16 cellular contexts compared by ENCODE assay signal in genomic region chr6:167049275-167049674, GRCh38.
"Had no signal": no experiment of that assay in that cellular context is flagged by ENCODE, and none has a peak within 500 bp of the region (broad histone marks: within the 10 kb centered on the region; RNA-seq: fewer than 3 reads in every experiment).

No MANE protein-coding gene starts in this region.

- H3K4me3 Mint-ChIP-seq: activated B cell treated with CpG ODN at 0.5 μM for 24 hours; activated naive CD8-positive, alpha-beta T cell treated with anti-CD3 and anti-CD28 coated beads for 36 hours; brain; natural killer cell treated with Interleukin-12 subunit alpha and Interleukin-12 subunit beta and Interleukin-15 and Interleukin-18, amount 100 ng/mL, for 72 hours had no signal

- H3K36me3 Mint-ChIP-seq: natural killer cell treated with Interleukin-12 subunit alpha and Interleukin-12 subunit beta and Interleukin-15 and Interleukin-18, amount 100 ng/mL, for 72 hours had no signal

- H3K9me3 Mint-ChIP-seq: activated B cell treated with CpG ODN at 0.5 μM for 24 hours; activated naive CD8-positive, alpha-beta T cell treated with anti-CD3 and anti-CD28 coated beads for 36 hours; brain; natural killer cell treated with Interleukin-12 subunit alpha and Interleukin-12 subunit beta and Interleukin-15 and Interleukin-18, amount 100 ng/mL, for 72 hours had no signal

- H3K4me1 Mint-ChIP-seq: brain had no signal

- H3K27ac Mint-ChIP-seq: activated naive CD8-positive, alpha-beta T cell treated with anti-CD3 and anti-CD28 coated beads for 36 hours; brain had no signal

- DNase-seq: activated B cell treated with CpG ODN at 0.5 μM for 24 hours; activated CD4-positive, alpha-beta T cell treated with anti-CD3 and anti-CD28 coated beads, Interleukin-2, amount 50 U/mL, for 1 hour; activated CD8-positive, alpha-beta memory T cell treated with anti-CD3 and anti-CD28 coated beads for 24 hours; activated effector memory CD4-positive, alpha-beta T cell treated with Interleukin-2 at 50 U/mL for 16 hours; activated naive CD8-positive, alpha-beta T cell treated with anti-CD3 and anti-CD28 coated beads for 36 hours; amygdala; central memory CD4-positive, alpha-beta T cell; colonic mucosa; esophagus squamous epithelium; mesendoderm; posterior cingulate gyrus; stimulated activated naive CD4-positive, alpha-beta T cell; testis; upper lobe of left lung had no signal

- ATAC-seq: natural killer cell treated with Interleukin-12 subunit alpha and Interleukin-12 subunit beta and Interleukin-15 and Interleukin-18, amount 100 ng/mL, for 72 hours had no signal

- H3K27me3 Mint-ChIP-seq: activated B cell treated with CpG ODN at 0.5 μM for 24 hours; activated naive CD8-positive, alpha-beta T cell treated with anti-CD3 and anti-CD28 coated beads for 36 hours; brain had no signal
